In the genomic region with DNA sequence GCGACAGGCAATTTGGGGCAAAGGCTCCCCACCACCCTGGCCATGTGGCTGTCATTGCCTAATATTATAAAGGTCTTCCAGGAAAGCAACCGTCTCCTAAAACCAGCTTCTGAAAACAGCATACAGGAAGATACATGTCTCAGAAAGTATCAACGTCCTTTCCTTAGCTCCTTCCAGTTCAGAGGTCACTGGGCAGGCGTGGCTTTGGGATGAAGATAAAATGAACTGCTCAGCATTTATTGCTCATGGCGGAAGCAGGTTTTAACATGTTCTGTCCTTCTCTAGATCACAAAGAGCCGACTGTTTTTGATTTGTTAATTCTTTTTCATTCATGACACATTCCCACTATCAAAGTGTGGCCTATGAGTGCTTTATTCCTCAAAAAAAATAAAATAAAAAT, we compare ENCODE assay signal across 11 cellular contexts. TPM values are rescaled to one million over a fixed set of nuclear protein-coding genes. Genes with fewer than 3 reads are reported as not detected.
A peak's percentile ranks its signal among the peaks of the same experiment; 100 is the strongest.
DNase-seq lines count a peak whose midpoint lies in the region; ATAC-seq and TF ChIP-seq lines count a peak whose summit lies in the region.
"Had no signal": no experiment of that assay in that cellular context is flagged by ENCODE, and none has a peak within 500 bp of the region (broad histone marks: within the 10 kb centered on the region; RNA-seq: fewer than 3 reads in every experiment).

No MANE protein-coding gene starts in this region.

- H3K4me1 ChIP-seq in heart left ventricle: peaks cover 12 to 97% (median 78%) of the 10 kb centered on the region in 12 donors
- H3K4me1 ChIP-seq in upper lobe of right lung: peaks cover 46% of the 10 kb centered on the region

- intact Hi-C loops in heart left ventricle (cut with DNase I) (loop anchor here in 7 of 10 donors (2.0 to 10.0 kb wide), 6 partner anchors 92 to 364 kb away; no protein-coding TSS in a partner anchor), left ventricle myocardium superior (cut with micrococcal nuclease) (loop anchor here (2.0 kb wide), 1 partner anchor 94 kb away; no protein-coding TSS in a partner anchor), upper lobe of right lung (cut with DNase I) (loop anchor here (5.0 kb wide), 1 partner anchor 99 kb away; no protein-coding TSS in a partner anchor), posterior vena cava (cut with DNase I) (loop anchor here in 1 of 2 donors (10.0 kb wide), 1 partner anchor 326 kb away; no protein-coding TSS in a partner anchor)

- H3K4me3 ChIP-seq in heart left ventricle (peak overlapping the region in 1 of 12 donors; percentile 8), epithelial cell of esophagus (ENCODE audit: low read length) (no peak overlapping the region), upper lobe of right lung (no peak overlapping the region)
- H3K4me3 ChIP-seq: GM12878 had no signal

- 37 to 46% (median 43%) methylated on average over 6 of the region's 6 CpGs for WGBS in heart left ventricle, 4 donors

- no peak for TF ChIP-seq POLR2A in heart left ventricle (IDR thresholded peaks at IDR 0.05)

- no peak for DNase-seq in heart left ventricle
- DNase-seq in left ventricle myocardium superior: no peak
- DNase-seq in epithelial cell of esophagus (ENCODE audit: low read depth): peak; percentile 80
- peak; percentile 22 for DNase-seq in mesenteric fat pad (ENCODE audit: low spot score)
- no peak for DNase-seq in upper lobe of right lung
- no peak for DNase-seq in AG20443 (ENCODE audit: low spot score)
- DNase-seq in posterior vena cava (ENCODE audit: low spot score): no peak
- DNase-seq in NCI-H1694 treated with DMSO at 0.1 percent for 48 hours (lab: John Stamatoyannopoulos, UW): no peak
- DNase-seq: activated T-cell treated with anti-CD3 and anti-CD28 coated beads, Interleukin-2, amount 50 U/mL, for 1 hour; naive thymus-derived CD4-positive, alpha-beta T cell had no signal

- H3K36me3 ChIP-seq in heart left ventricle: peaks cover 0 to 7% (median 6%) of the 10 kb centered on the region in 9 donors
- H3K36me3 ChIP-seq in upper lobe of right lung: peaks cover 7% of the 10 kb centered on the region

- ATAC-seq in heart left ventricle: no peak
- no peak for ATAC-seq in left ventricle myocardium superior
- ATAC-seq in upper lobe of right lung: no peak

- H3K27ac ChIP-seq in heart left ventricle (peak overlapping the region in 10 of 12 donors; percentile 24 to 74 (median 46)), upper lobe of right lung (peak overlapping the region; percentile 12)

- no peaks in the 10 kb centered on the region for H3K9me3 ChIP-seq in heart left ventricle
- H3K9me3 ChIP-seq in upper lobe of right lung: no peaks in the 10 kb centered on the region

- no peak for TF ChIP-seq CTCF in heart left ventricle (IDR thresholded peaks at IDR 0.05)
- TF ChIP-seq CTCF in epithelial cell of esophagus (IDR thresholded peaks at IDR 0.05; ENCODE audit: insufficient read depth, low read depth, low read length, missing control alignments): no peak
- TF ChIP-seq CTCF in upper lobe of right lung (IDR thresholded peaks at IDR 0.05): no peak

- H3K27me3 ChIP-seq in heart left ventricle (no peaks in the 10 kb centered on the region), upper lobe of right lung (no peaks in the 10 kb centered on the region)

RNA-seq across cellular contexts. Expression of gene CFAP20, which starts 8.0 kb away (rescaled TPM):
- total RNA-seq in heart left ventricle: 10 to 100 TPM; 30.7 to 57.5 (median 36.3) TPM
- 10 to 100 TPM; 22.7 to 60.4 TPM for polyA plus RNA-seq in heart left ventricle
- 37.2 TPM for total RNA-seq in left ventricle myocardium superior
- total RNA-seq in mesenteric fat pad: 28.5 TPM
- 24.8 TPM for total RNA-seq in upper lobe of right lung
- 10 to 100 TPM; 14.5 to 15.3 TPM for total RNA-seq in posterior vena cava

Comparison
In these comparisons a context has a peak if more than half of its experiments do, and no peak if none do; other contexts are left out.
1. DNase-seq: peak in epithelial cell of esophagus (single experiment) and mesenteric fat pad (single experiment); none in heart left ventricle (0 of 5), left ventricle myocardium superior (single experiment), upper lobe of right lung (single experiment), AG20443 (single experiment), posterior vena cava (single experiment) and NCI-H1694 treated with DMSO at 0.1 percent for 48 hours (single experiment).